In genomic region chr16:75416904-75417565, GRCh38 we compare ENCODE assay signal across 1 cellular context.
A peak's percentile ranks its signal among the peaks of the same experiment; 100 is the strongest.
TF ChIP-seq lines count a peak whose summit lies in the region.

No MANE protein-coding gene starts in this region.

TF ChIP-seq in HepG2, 621 proteins besides CTCF, POLR2A, EP300 and RAD21 (continued from another document and continues in another):
- peak; percentile 41; the same call in 1 of the 2 replicates for TF ChIP-seq FOXP4 (CRISPR knock-in tag; IDR thresholded peaks at IDR 0.05)
- peak; percentile 48; the same call in 1 of the 2 replicates for TF ChIP-seq ELF3 (CRISPR knock-in tag; IDR thresholded peaks at IDR 0.05)
- no peak for TF ChIP-seq ZFYVE20 (CRISPR knock-in tag; IDR thresholded peaks at IDR 0.05; ENCODE audit: borderline replicate concordance, low read depth)
- no peak for TF ChIP-seq SALL1 (CRISPR knock-in tag; IDR thresholded peaks at IDR 0.05)
- TF ChIP-seq FOXK2 (IDR thresholded peaks at IDR 0.05), result no peak
- peak; percentile 28 to 57; a peak in 2 of 4 replicates for TF ChIP-seq NR2F1 (CRISPR knock-in tag; IDR thresholded peaks at IDR 0.05)
- TF ChIP-seq GATAD2A (CRISPR knock-in tag; IDR thresholded peaks at IDR 0.05), result 0 out of 2 replicates have a peak, but pooled peaks have one; percentile 16
- TF ChIP-seq AHR (CRISPR knock-in tag; IDR thresholded peaks at IDR 0.05), result no peak
- TF ChIP-seq TCF7L2 (IDR thresholded peaks at IDR 0.05; ENCODE audit: low read depth, low read length), result no peak
- TF ChIP-seq HOXA3 (CRISPR knock-in tag; IDR thresholded peaks at IDR 0.05), result no peak
- peak; percentile 86 for TF ChIP-seq TEAD3 (CRISPR knock-in tag; optimal IDR thresholded peaks at IDR 0.05; ENCODE audit: borderline replicate concordance)
- TF ChIP-seq ZBTB43 (CRISPR knock-in tag; conservative IDR thresholded peaks at IDR 0.05), result no peak
- TF ChIP-seq BATF2 (CRISPR knock-in tag; IDR thresholded peaks at IDR 0.05), result no peak
- TF ChIP-seq GABPA (IDR thresholded peaks at IDR 0.05; ENCODE audit: low read depth, low read length), result no peak
- no peak for TF ChIP-seq GABPA (CRISPR knock-in tag; IDR thresholded peaks at IDR 0.05; ENCODE audit: low read depth)
- TF ChIP-seq FOXA1 (IDR thresholded peaks at IDR 0.05), result no peak
- TF ChIP-seq FOXA1 (CRISPR knock-in tag; IDR thresholded peaks at IDR 0.05), result no peak
- TF ChIP-seq HOXA5 (CRISPR knock-in tag; IDR thresholded peaks at IDR 0.05), result no peak
- TF ChIP-seq ZNF441 (CRISPR knock-in tag; IDR thresholded peaks at IDR 0.05; ENCODE audit: borderline replicate concordance), result no peak
- no peak for TF ChIP-seq TEAD2 (CRISPR knock-in tag; IDR thresholded peaks at IDR 0.05)
- no peak for TF ChIP-seq NFIB (CRISPR knock-in tag; IDR thresholded peaks at IDR 0.05; ENCODE audit: borderline replicate concordance)
- 0 out of 2 replicates have a peak, but pooled peaks have one; percentile 23 for TF ChIP-seq NR2F6 (IDR thresholded peaks at IDR 0.05)
- TF ChIP-seq NR2F6 (CRISPR knock-in tag; IDR thresholded peaks at IDR 0.05), result peak; percentile 73; the same call in 1 of the 2 replicates
- no peak for TF ChIP-seq FOXP1 (IDR thresholded peaks at IDR 0.05)
- TF ChIP-seq FOXP1 (CRISPR knock-in tag; IDR thresholded peaks at IDR 0.05), result peak; percentile 15; the same call in 1 of the 2 replicates
- no peak for TF ChIP-seq NFE2L2 (IDR thresholded peaks at IDR 0.05; ENCODE audit: low read length)
- no peak for TF ChIP-seq ZNF280D (CRISPR knock-in tag; IDR thresholded peaks at IDR 0.05)
- TF ChIP-seq ZBTB1 (CRISPR knock-in tag; IDR thresholded peaks at IDR 0.05; ENCODE audit: borderline replicate concordance), result no peak
- peak; percentile 56 for TF ChIP-seq RARA (CRISPR knock-in tag; IDR thresholded peaks at IDR 0.05)
- TF ChIP-seq, protein P1, sequence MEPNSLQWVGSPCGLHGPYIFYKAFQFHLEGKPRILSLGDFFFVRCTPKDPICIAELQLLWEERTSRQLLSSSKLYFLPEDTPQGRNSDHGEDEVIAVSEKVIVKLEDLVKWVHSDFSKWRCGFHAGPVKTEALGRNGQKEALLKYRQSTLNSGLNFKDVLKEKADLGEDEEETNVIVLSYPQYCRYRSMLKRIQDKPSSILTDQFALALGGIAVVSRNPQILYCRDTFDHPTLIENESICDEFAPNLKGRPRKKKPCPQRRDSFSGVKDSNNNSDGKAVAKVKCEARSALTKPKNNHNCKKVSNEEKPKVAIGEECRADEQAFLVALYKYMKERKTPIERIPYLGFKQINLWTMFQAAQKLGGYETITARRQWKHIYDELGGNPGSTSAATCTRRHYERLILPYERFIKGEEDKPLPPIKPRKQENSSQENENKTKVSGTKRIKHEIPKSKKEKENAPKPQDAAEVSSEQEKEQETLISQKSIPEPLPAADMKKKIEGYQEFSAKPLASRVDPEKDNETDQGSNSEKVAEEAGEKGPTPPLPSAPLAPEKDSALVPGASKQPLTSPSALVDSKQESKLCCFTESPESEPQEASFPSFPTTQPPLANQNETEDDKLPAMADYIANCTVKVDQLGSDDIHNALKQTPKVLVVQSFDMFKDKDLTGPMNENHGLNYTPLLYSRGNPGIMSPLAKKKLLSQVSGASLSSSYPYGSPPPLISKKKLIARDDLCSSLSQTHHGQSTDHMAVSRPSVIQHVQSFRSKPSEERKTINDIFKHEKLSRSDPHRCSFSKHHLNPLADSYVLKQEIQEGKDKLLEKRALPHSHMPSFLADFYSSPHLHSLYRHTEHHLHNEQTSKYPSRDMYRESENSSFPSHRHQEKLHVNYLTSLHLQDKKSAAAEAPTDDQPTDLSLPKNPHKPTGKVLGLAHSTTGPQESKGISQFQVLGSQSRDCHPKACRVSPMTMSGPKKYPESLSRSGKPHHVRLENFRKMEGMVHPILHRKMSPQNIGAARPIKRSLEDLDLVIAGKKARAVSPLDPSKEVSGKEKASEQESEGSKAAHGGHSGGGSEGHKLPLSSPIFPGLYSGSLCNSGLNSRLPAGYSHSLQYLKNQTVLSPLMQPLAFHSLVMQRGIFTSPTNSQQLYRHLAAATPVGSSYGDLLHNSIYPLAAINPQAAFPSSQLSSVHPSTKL (CRISPR knock-in tag; IDR thresholded peaks at IDR 0.05), result peak; percentile 43; the same call in 1 of the 2 replicates
- TF ChIP-seq TAF1 (CRISPR knock-in tag; IDR thresholded peaks at IDR 0.05), result no peak
- no peak for TF ChIP-seq ZNF674 (CRISPR knock-in tag; IDR thresholded peaks at IDR 0.05; ENCODE audit: low read depth)
- no peak for TF ChIP-seq EZH2 (conservative IDR thresholded peaks at IDR 0.05; ENCODE audit: low read depth, low read length)
- no peak for TF ChIP-seq IKZF1 (IDR thresholded peaks at IDR 0.05)
- TF ChIP-seq MXD3 (CRISPR knock-in tag; IDR thresholded peaks at IDR 0.05), result no peak
- TF ChIP-seq, protein P2, sequence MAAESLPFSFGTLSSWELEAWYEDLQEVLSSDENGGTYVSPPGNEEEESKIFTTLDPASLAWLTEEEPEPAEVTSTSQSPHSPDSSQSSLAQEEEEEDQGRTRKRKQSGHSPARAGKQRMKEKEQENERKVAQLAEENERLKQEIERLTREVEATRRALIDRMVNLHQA (CRISPR knock-in tag; IDR thresholded peaks at IDR 0.05), result no peak
- no peak for TF ChIP-seq ZNF670 (CRISPR knock-in tag; IDR thresholded peaks at IDR 0.05; ENCODE audit: borderline replicate concordance)
- TF ChIP-seq ZNF891 (CRISPR knock-in tag; IDR thresholded peaks at IDR 0.05), result no peak
- TF ChIP-seq ZNF761 (CRISPR knock-in tag; conservative IDR thresholded peaks at IDR 0.05), result no peak
- no peak for TF ChIP-seq HNRNPLL (IDR thresholded peaks at IDR 0.05; ENCODE audit: low read depth, low read length, poor library complexity, severe bottlenecking)
- TF ChIP-seq ZNF354B (CRISPR knock-in tag; IDR thresholded peaks at IDR 0.05), result no peak
- no peak for TF ChIP-seq FOXK1 (CRISPR knock-in tag; IDR thresholded peaks at IDR 0.05; ENCODE audit: borderline replicate concordance, low read depth)
- TF ChIP-seq KAT7 (CRISPR knock-in tag; IDR thresholded peaks at IDR 0.05; ENCODE audit: borderline replicate concordance), result no peak
- no peak for TF ChIP-seq ZBTB40 (IDR thresholded peaks at IDR 0.05)
- TF ChIP-seq ZBTB40 (CRISPR knock-in tag; IDR thresholded peaks at IDR 0.05), result no peak
